Comparison of ENCODE assay signal across 9 cellular contexts in the genomic region with DNA sequence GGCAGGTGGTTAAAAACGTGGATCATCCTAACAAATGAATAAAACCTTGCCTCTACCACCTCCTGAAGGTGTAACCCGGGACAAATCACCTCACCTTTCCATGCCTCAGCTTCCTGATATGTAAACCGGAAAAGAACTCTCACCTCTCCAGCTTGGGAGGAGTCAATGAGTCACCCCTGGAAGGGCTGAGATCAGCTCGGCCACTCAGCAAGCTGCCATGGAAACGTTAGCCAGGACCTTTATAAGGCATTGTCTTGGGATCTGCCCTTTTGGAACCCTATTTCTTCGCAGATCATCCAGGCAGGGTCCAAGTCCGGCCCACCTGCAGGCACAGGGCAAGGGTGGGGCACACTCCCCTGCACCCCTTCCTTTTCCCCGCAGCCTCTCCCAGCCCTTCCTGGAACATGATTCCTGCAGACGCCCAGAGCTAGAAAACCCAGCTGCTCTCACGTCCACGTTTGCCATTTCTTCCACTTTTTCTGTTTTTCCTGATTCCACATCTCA.
DNase-seq lines count a peak whose midpoint lies in the region; ATAC-seq, FAIRE-seq and TF ChIP-seq lines count a peak whose summit lies in the region.
"Had no signal": no experiment of that assay in that cellular context is flagged by ENCODE, and none has a peak within 500 bp of the region (broad histone marks: within the 10 kb centered on the region; RNA-seq: fewer than 3 reads in every experiment).

No MANE protein-coding gene starts in this region.

- no peaks in the 10 kb centered on the region for H3K36me3 ChIP-seq in gastrocnemius medialis

- no peak overlapping the region for H3K27ac Mint-ChIP-seq in H9
- peak overlapping the region; percentile 72 for H3K27ac Mint-ChIP-seq in stimulated activated memory B cell treated with anti-CD40 and anti-IgM and Interleukin-4, amounts not matched to agents 10 μg/mL and 1 μg/mL and 100 μg/mL, for 72 hours
- H3K27ac Mint-ChIP-seq: activated naive CD4-positive, alpha-beta T cell treated with anti-CD3 and anti-CD28 coated beads, Interleukin-2, amount 50 U/mL, for 24 hours had no signal

- TF ChIP-seq POLR2A in gastrocnemius medialis (IDR thresholded peaks at IDR 0.05) = no peak

- no peak overlapping the region for H2BK20ac ChIP-seq in H9 (ENCODE audit: low read depth, low read length, poor library complexity, severe bottlenecking)

- H2AFZ ChIP-seq in H9 (ENCODE audit: low read length) = no peak overlapping the region

- no peak overlapping the region for H4K8ac ChIP-seq in H9 (replicated peaks; ENCODE audit: insufficient read length, low read depth, low read length)

- H4K5ac ChIP-seq in H9 (ENCODE audit: insufficient read length, low read depth, low read length) = no peak overlapping the region

- H3K36me3 Mint-ChIP-seq in H9 (ENCODE audit: insufficient read depth in 1 of 3, low read depth in 3 of 3) = peaks cover 0 to 5% (median 0%) of the 10 kb centered on the region in 3 experiments; a peak in 2 of 7 replicates
- H3K36me3 Mint-ChIP-seq in stimulated activated memory B cell treated with anti-CD40 and anti-IgM and Interleukin-4, amounts not matched to agents 10 μg/mL and 1 μg/mL and 100 μg/mL, for 72 hours = peaks cover 6% of the 10 kb centered on the region

- no peak overlapping the region for H3K9ac ChIP-seq in H9 (ENCODE audit: extremely low read depth, insufficient read length, low read length)

- H3K23me2 ChIP-seq in H9 (ENCODE audit: insufficient read length, low read depth, low read length, poor library complexity, severe bottlenecking) = no peaks in the 10 kb centered on the region

- peaks cover 18 to 23% of the 10 kb centered on the region in 2 experiments for H3K4me1 Mint-ChIP-seq in H9
- peaks cover 35% of the 10 kb centered on the region for H3K4me1 Mint-ChIP-seq in stimulated activated memory B cell treated with anti-CD40 and anti-IgM and Interleukin-4, amounts not matched to agents 10 μg/mL and 1 μg/mL and 100 μg/mL, for 72 hours

- H3K4ac ChIP-seq in H9 (ENCODE audit: low read depth, low read length) = no peak overlapping the region

- H3K14ac ChIP-seq in H9 (ENCODE audit: insufficient read depth, low read length) = no peak overlapping the region

- no peak overlapping the region for H3K4me3 Mint-ChIP-seq in H9
- peak overlapping the region; percentile 27 for H3K4me3 Mint-ChIP-seq in stimulated activated memory B cell treated with anti-CD40 and anti-IgM and Interleukin-4, amounts not matched to agents 10 μg/mL and 1 μg/mL and 100 μg/mL, for 72 hours
- H3K4me3 Mint-ChIP-seq: activated naive CD4-positive, alpha-beta T cell treated with anti-CD3 and anti-CD28 coated beads, Interleukin-2, amount 50 U/mL, for 24 hours had no signal

- H3K9me3 ChIP-seq in H9 (ENCODE audit: control insufficient read depth, low read depth, low read length) (no peaks in the 10 kb centered on the region), gastrocnemius medialis (no peaks in the 10 kb centered on the region)

- H3K18ac ChIP-seq in H9 (ENCODE audit: insufficient read length, low read depth, low read length) = no peak overlapping the region

- no peak overlapping the region for H2AK5ac ChIP-seq in H9 (ENCODE audit: insufficient read length, low read length)

- peaks cover 6 to 7% of the 10 kb centered on the region in 2 experiments; a peak in 4 of 5 replicates for H3K9me3 Mint-ChIP-seq in H9
- H3K9me3 Mint-ChIP-seq in stimulated activated memory B cell treated with anti-CD40 and anti-IgM and Interleukin-4, amounts not matched to agents 10 μg/mL and 1 μg/mL and 100 μg/mL, for 72 hours = peaks cover 9% of the 10 kb centered on the region

- in situ Hi-C loops in gastrocnemius medialis (cut with MboI; ENCODE audit: low sequenced_read_pairs in 4 of 4) = no loop called here

- peak overlapping the region; percentile 5 for H3K4me3 ChIP-seq in fibroblast of the aortic adventitia (ENCODE audit: low read depth, low read length)
- no peak overlapping the region for H3K4me3 ChIP-seq in gastrocnemius medialis

- FAIRE-seq in RCC 7860 (lab: Jason Lieb, UNC) = peak; percentile 92

- no peak overlapping the region for H4K91ac ChIP-seq in H9 (ENCODE audit: insufficient read length, low read depth, low read length)

- TF ChIP-seq CTCF in H9 (conservative IDR thresholded peaks at IDR 0.05) (no peak), fibroblast of the aortic adventitia (IDR thresholded peaks at IDR 0.05; ENCODE audit: insufficient read depth, low read length) (no peak), gastrocnemius medialis (IDR thresholded peaks at IDR 0.05 in 4 of 5, conservative IDR thresholded peaks at IDR 0.05 in 1 of 5) (no peak)

- H3K27ac ChIP-seq in H9 (ENCODE audit: insufficient read length, low read depth, low read length) = no peak overlapping the region
- no peak overlapping the region for H3K27ac ChIP-seq in gastrocnemius medialis

- peaks cover 3% of the 10 kb centered on the region for H3K27me3 Mint-ChIP-seq in H9 (ENCODE audit: low read depth)
- peaks cover 24% of the 10 kb centered on the region for H3K27me3 Mint-ChIP-seq in stimulated activated memory B cell treated with anti-CD40 and anti-IgM and Interleukin-4, amounts not matched to agents 10 μg/mL and 1 μg/mL and 100 μg/mL, for 72 hours

- H3K4me1 ChIP-seq in H9 (ENCODE audit: insufficient read depth, low read length) = no peaks in the 10 kb centered on the region; the same call in 1 of the 2 replicates
- no peaks in the 10 kb centered on the region for H3K4me1 ChIP-seq in gastrocnemius medialis

- intact Hi-C loops in gastrocnemius medialis (cut with DNase I; ENCODE audit: low total_unique reads) = no loop called here

- no peaks in the 10 kb centered on the region for H3K27me3 ChIP-seq in H9 (ENCODE audit: insufficient read depth, low read length)
- peaks cover 10 to 15% (median 12%) of the 10 kb centered on the region in 3 donors for H3K27me3 ChIP-seq in gastrocnemius medialis

- no peak overlapping the region for H2BK15ac ChIP-seq in H9 (ENCODE audit: low read depth, low read length)

- no peak overlapping the region for H3K23ac ChIP-seq in H9 (ENCODE audit: insufficient read length, low read depth, low read length)

- WGBS in H9 (ENCODE audit: extremely low coverage, insufficient read length, low lambda C conversion rate) = no CpG with 5 or more reads among the region's 11 CpGs

- no peak overlapping the region for H2BK12ac ChIP-seq in H9 (ENCODE audit: insufficient read length, low read depth, low read length)

- no peak overlapping the region for H3K56ac ChIP-seq in H9 (ENCODE audit: insufficient read length, low read depth, low read length)

- H3K4me2 ChIP-seq in H9 (ENCODE audit: insufficient read depth, insufficient read length, low read length) = no peak overlapping the region

- no peak overlapping the region for H3T11ph ChIP-seq in H9 (ENCODE audit: low read length)

- H3K79me1 ChIP-seq in H9 (ENCODE audit: insufficient read depth, low read depth, low read length, poor library complexity, severe bottlenecking) = no peaks in the 10 kb centered on the region

- no peak overlapping the region for H2BK5ac ChIP-seq in H9 (ENCODE audit: insufficient read length, low read length)

- no peaks in the 10 kb centered on the region for H4K20me1 ChIP-seq in H9 (ENCODE audit: control insufficient read depth, insufficient read depth, insufficient read length)

- H3K79me2 ChIP-seq in H9 (ENCODE audit: insufficient read depth, low read length) = no peaks in the 10 kb centered on the region

- DNase-seq in H9 (peak; percentile 45), RCC 7860 (ENCODE audit: low spot score) (peak; percentile 89), fibroblast of the aortic adventitia (ENCODE audit: low read depth) (peak; percentile 43), gastrocnemius medialis (no peak)
- no peak for DNase-seq in activated CD8-positive, alpha-beta memory T cell treated with anti-CD3 and anti-CD28 coated beads, Interleukin-2, amount 50 U/mL, for 48 hours
- DNase-seq: stimulated activated CD4-positive, alpha-beta T cell treated with anti-CD3 and anti-CD28 coated beads, Interleukin-2, amount 100 ng/mL, for 24 hours had no signal

- no peak overlapping the region for H2BK120ac ChIP-seq in H9 (ENCODE audit: low read depth, low read length, poor library complexity, severe bottlenecking)

- no peak for ATAC-seq in stimulated activated memory B cell treated with anti-CD40 and anti-IgM and Interleukin-4, amounts not matched to agents 10 μg/mL and 1 μg/mL and 100 μg/mL, for 72 hours
- no peak for ATAC-seq in HG02642 (IDR thresholded peaks at IDR 0.05; ENCODE audit: poor library complexity, unreplicated experiment)
- ATAC-seq in gastrocnemius medialis = no peak

Comparison
In these comparisons a context has a peak if more than half of its experiments do, and no peak if none do; other contexts are left out.
1. DNase-seq: peak in H9 (single experiment), RCC 7860 (single experiment) and fibroblast of the aortic adventitia (single experiment); none in activated CD8-positive, alpha-beta memory T cell treated with anti-CD3 and anti-CD28 coated beads, Interleukin-2, amount 50 U/mL, for 48 hours (single experiment) and gastrocnemius medialis (0 of 2).